19 cellular contexts compared by ENCODE assay signal in genomic region chr3:128293930-128294329, GRCh38.
DNase-seq lines count a peak whose midpoint lies in the region; ATAC-seq and TF ChIP-seq lines count a peak whose summit lies in the region.
"Had no signal": no experiment of that assay in that cellular context is flagged by ENCODE, and none has a peak within 500 bp of the region (broad histone marks: within the 10 kb centered on the region; RNA-seq: fewer than 3 reads in every experiment).

No MANE protein-coding gene starts in this region.

- H3K4me1 Mint-ChIP-seq in activated naive CD4-positive, alpha-beta T cell treated with anti-CD3 and anti-CD28 coated beads, Interleukin-2, amount 10 ng/mL, durations not matched to agents 7 days and 5 days, result peaks cover 35% of the 10 kb centered on the region
- H3K4me1 Mint-ChIP-seq in activated T-helper 17 cell treated with anti-CD3 and anti-CD28 coated beads, Interleukin-2, amount 50 U/mL, for 72 hours, result peaks cover 29% of the 10 kb centered on the region
- H3K4me1 Mint-ChIP-seq in stimulated activated naive CD8-positive, alpha-beta T cell treated with anti-CD3 and anti-CD28 coated beads, Interleukin-15, amount 100 ng/mL, for 72 hours, result peaks cover 51% of the 10 kb centered on the region

- no peak overlapping the region for H3K4me3 ChIP-seq in heart right ventricle
- H3K4me3 ChIP-seq: dorsolateral prefrontal cortex, GM12878, ovary, right lobe of liver, testis had no signal

- peak overlapping the region in 9 of 10 donors; percentile 64 to 81 (median 76) for H3K27ac ChIP-seq in heart right ventricle
- H3K27ac ChIP-seq: dorsolateral prefrontal cortex, foreskin keratinocyte, ovary, right lobe of liver, testis had no signal

- peaks cover 0 to 17% (median 4%) of the 10 kb centered on the region in 11 donors for H3K9me3 ChIP-seq in heart right ventricle
- H3K9me3 ChIP-seq: ovary, right lobe of liver, testis had no signal

- DNase-seq in activated naive CD4-positive, alpha-beta T cell treated with anti-CD3 and anti-CD28 coated beads, Interleukin-2, amount 10 ng/mL, durations not matched to agents 7 days and 5 days, result no peak
- no peak for DNase-seq in activated naive CD4-positive, alpha-beta T cell treated with anti-CD3 and anti-CD28 coated beads, Interleukin-2, amount 50 U/mL, for 16 hours
- DNase-seq in heart right ventricle (no peak), NCI-H510A (lab: John Stamatoyannopoulos, UW) (no peak), ACHN (no peak)
- peak in 1 of 2 donors; percentile 3 for DNase-seq in stimulated activated naive CD8-positive, alpha-beta T cell treated with anti-CD3 and anti-CD28 coated beads, Interleukin-15, amount 100 ng/mL, for 72 hours
- no peak for DNase-seq in stimulated activated CD4-positive, alpha-beta T cell treated with anti-CD3 and anti-CD28 coated beads, Interleukin-2, amount 100 ng/mL, for 48 hours
- DNase-seq: amygdala; caudate nucleus; foreskin keratinocyte; MM.1S; NCI-H1436 treated with DMSO at 0.1 percent for 48 hours; stimulated activated CD4-positive, alpha-beta T cell treated with anti-CD3 and anti-CD28 coated beads, Interleukin-15, amount 100 ng/mL, for 24 hours; testis had no signal

- peaks cover 3 to 52% (median 30%) of the 10 kb centered on the region in 9 donors for H3K4me1 ChIP-seq in heart right ventricle
- H3K4me1 ChIP-seq: right lobe of liver, testis had no signal

- no peak for ATAC-seq in activated T-helper 17 cell treated with anti-CD3 and anti-CD28 coated beads, Interleukin-2, amount 50 U/mL, for 72 hours (replicated peaks)
- peak in 4 of 8 donors; percentile 23 to 68 (median 42) for ATAC-seq in heart right ventricle
- no peak for ATAC-seq in stimulated activated naive CD8-positive, alpha-beta T cell treated with anti-CD3 and anti-CD28 coated beads, Interleukin-15, amount 100 ng/mL, for 72 hours
- ATAC-seq: foreskin keratinocyte, GM12878 had no signal

- in situ Hi-C loops in ACHN (cut with HindIII; ENCODE audit: low pct_ligation_motif_present, low pct_unique_long_range_greater_than_20kb, low sequenced_read_pairs), result no loop called here

- H3K4me3 Mint-ChIP-seq in activated naive CD4-positive, alpha-beta T cell treated with anti-CD3 and anti-CD28 coated beads, Interleukin-2, amount 10 ng/mL, durations not matched to agents 7 days and 5 days, result no peak overlapping the region
- H3K4me3 Mint-ChIP-seq in activated T-helper 17 cell treated with anti-CD3 and anti-CD28 coated beads, Interleukin-2, amount 50 U/mL, for 72 hours, result peak overlapping the region; percentile 49
- H3K4me3 Mint-ChIP-seq in stimulated activated naive CD8-positive, alpha-beta T cell treated with anti-CD3 and anti-CD28 coated beads, Interleukin-15, amount 100 ng/mL, for 72 hours, result peak overlapping the region in 1 of 2 donors; percentile 79

- H3K9me3 Mint-ChIP-seq in activated naive CD4-positive, alpha-beta T cell treated with anti-CD3 and anti-CD28 coated beads, Interleukin-2, amount 10 ng/mL, durations not matched to agents 7 days and 5 days, result peaks cover 3% of the 10 kb centered on the region
- H3K9me3 Mint-ChIP-seq in activated T-helper 17 cell treated with anti-CD3 and anti-CD28 coated beads, Interleukin-2, amount 50 U/mL, for 72 hours, result no peaks in the 10 kb centered on the region
- peaks cover 7 to 15% of the 10 kb centered on the region in 2 donors for H3K9me3 Mint-ChIP-seq in stimulated activated naive CD8-positive, alpha-beta T cell treated with anti-CD3 and anti-CD28 coated beads, Interleukin-15, amount 100 ng/mL, for 72 hours

- intact Hi-C loops in heart right ventricle (cut with DNase I), result no loop called here

- peaks cover 0 to 7% (median 0%) of the 10 kb centered on the region in 9 donors for H3K36me3 ChIP-seq in heart right ventricle
- H3K36me3 ChIP-seq: ovary, right lobe of liver had no signal

- H3K27ac Mint-ChIP-seq in activated naive CD4-positive, alpha-beta T cell treated with anti-CD3 and anti-CD28 coated beads, Interleukin-2, amount 10 ng/mL, durations not matched to agents 7 days and 5 days, result peak overlapping the region; percentile 82
- H3K27ac Mint-ChIP-seq in activated T-helper 17 cell treated with anti-CD3 and anti-CD28 coated beads, Interleukin-2, amount 50 U/mL, for 72 hours, result peak overlapping the region; percentile 88
- H3K27ac Mint-ChIP-seq in stimulated activated naive CD8-positive, alpha-beta T cell treated with anti-CD3 and anti-CD28 coated beads, Interleukin-15, amount 100 ng/mL, for 72 hours, result peak overlapping the region; percentile 44 to 97

- CTCF ChIA-PET in activated naive CD4-positive, alpha-beta T cell treated with anti-CD3 and anti-CD28 coated beads, Interleukin-2, amount 10 ng/mL, durations not matched to agents 7 days and 5 days (lab: Charles Lee), result no interaction called here

- 31 to 54% methylated on average over 1 of the region's 1 CpG for WGBS in heart right ventricle, 2 donors

- no peaks in the 10 kb centered on the region for H3K27me3 ChIP-seq in heart right ventricle
- H3K27me3 ChIP-seq: dorsolateral prefrontal cortex, foreskin keratinocyte, ovary, right lobe of liver, testis had no signal

- no peaks in the 10 kb centered on the region for H3K27me3 Mint-ChIP-seq in activated naive CD4-positive, alpha-beta T cell treated with anti-CD3 and anti-CD28 coated beads, Interleukin-2, amount 10 ng/mL, durations not matched to agents 7 days and 5 days
- H3K27me3 Mint-ChIP-seq in activated T-helper 17 cell treated with anti-CD3 and anti-CD28 coated beads, Interleukin-2, amount 50 U/mL, for 72 hours, result no peaks in the 10 kb centered on the region
- no peaks in the 10 kb centered on the region for H3K27me3 Mint-ChIP-seq in stimulated activated naive CD8-positive, alpha-beta T cell treated with anti-CD3 and anti-CD28 coated beads, Interleukin-15, amount 100 ng/mL, for 72 hours

- no peak for TF ChIP-seq CTCF in heart right ventricle (IDR thresholded peaks at IDR 0.05)

- peaks cover 30% of the 10 kb centered on the region for H3K36me3 Mint-ChIP-seq in activated naive CD4-positive, alpha-beta T cell treated with anti-CD3 and anti-CD28 coated beads, Interleukin-2, amount 10 ng/mL, durations not matched to agents 7 days and 5 days
- peaks cover 11% of the 10 kb centered on the region for H3K36me3 Mint-ChIP-seq in activated T-helper 17 cell treated with anti-CD3 and anti-CD28 coated beads, Interleukin-2, amount 50 U/mL, for 72 hours (ENCODE audit: low read depth)
